24 cellular contexts compared by ENCODE assay signal in the genomic region with DNA sequence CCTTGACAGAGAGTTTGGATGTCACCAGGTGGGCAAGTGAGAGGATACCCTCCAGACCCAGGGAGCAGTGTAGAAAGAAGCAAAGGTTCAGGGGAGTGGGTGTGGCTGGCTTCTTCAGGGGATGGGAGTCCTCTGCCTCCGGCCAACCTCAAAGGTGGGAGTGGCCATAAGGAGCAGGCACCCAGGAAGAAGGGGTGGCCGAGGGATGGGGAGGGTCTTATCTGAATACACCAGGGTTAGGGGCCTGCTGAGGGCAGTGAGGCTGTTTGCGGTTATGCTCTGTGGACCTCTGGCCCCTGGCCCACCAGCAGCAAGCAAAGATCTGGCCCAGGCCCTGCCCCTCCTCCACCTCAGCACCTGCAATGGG. TPM values are rescaled to one million over a fixed set of nuclear protein-coding genes. Genes with fewer than 3 reads are reported as not detected.
"Had no signal": no experiment of that assay in that cellular context is flagged by ENCODE, and none has a peak within 500 bp of the region (broad histone marks: within the 10 kb centered on the region; RNA-seq: fewer than 3 reads in every experiment).

No MANE protein-coding gene starts in this region.

- H3K27ac ChIP-seq: stomach, suprapubic skin, transverse colon, VCaP had no signal

- H3K36me3 ChIP-seq: stomach, suprapubic skin, transverse colon had no signal

- H3K4me1 ChIP-seq: stomach, transverse colon had no signal

- DNase-seq: activated CD4-positive, alpha-beta T cell treated with anti-CD3 and anti-CD28 coated beads, Interleukin-2, amount 10 ng/mL, durations not matched to agents 24 days and 14 days; activated CD8-positive, alpha-beta T cell treated with anti-CD3 and anti-CD28 coated beads for 36 hours; activated gamma-delta T cell; activated naive CD4-positive, alpha-beta T cell treated with anti-CD3 and anti-CD28 coated beads, Interleukin-2, amount 50 U/mL, for 16 hours; activated naive CD8-positive, alpha-beta T cell treated with anti-CD3 and anti-CD28 coated beads, Interleukin-2, amount 50 U/mL, for 24 hours; central memory CD4-positive, alpha-beta T cell; effector memory CD4-positive, alpha-beta T cell; glutamatergic neuron; hippocampal formation; left ventricle myocardium superior; occipital lobe; posterior cingulate gyrus; small intestine; stimulated activated CD4-positive, alpha-beta T cell treated with anti-CD3 and anti-CD28 coated beads, Interleukin-15, amount 100 ng/mL, for 24 hours; stomach; transverse colon had no signal

- H3K36me3 Mint-ChIP-seq: stimulated activated memory B cell treated with anti-CD40 and anti-IgM and Interleukin-4, amounts not matched to agents 10 μg/mL and 1 μg/mL and 100 μg/mL, for 72 hours had no signal

- H3K9me3 ChIP-seq: stomach, suprapubic skin, transverse colon had no signal

- H3K9me3 Mint-ChIP-seq: activated CD4-positive, alpha-beta T cell treated with anti-CD3 and anti-CD28 coated beads, Interleukin-2, amount 10 ng/mL, durations not matched to agents 24 days and 14 days; activated CD8-positive, alpha-beta T cell treated with anti-CD3 and anti-CD28 coated beads for 36 hours; activated naive CD8-positive, alpha-beta T cell treated with anti-CD3 and anti-CD28 coated beads, Interleukin-2, amount 50 U/mL, for 24 hours; activated T-helper 1 cell treated with anti-CD3 and anti-CD28 coated beads, Interleukin-12 subunit alpha, Interleukin-12 subunit beta, Interleukin-2, Interleukin-4 antibody, amounts not matched to agents 30 ng/mL and 10 ng/mL and 1 ng/mL, durations not matched to agents 14 hours and 24 hours and 36 hours; nephron; stimulated activated memory B cell treated with anti-CD40 and anti-IgM and Interleukin-4, amounts not matched to agents 10 μg/mL and 1 μg/mL and 100 μg/mL, for 72 hours had no signal

- ATAC-seq: activated CD4-positive, CD25-positive, alpha-beta regulatory T cell treated with anti-CD3 and anti-CD28 coated beads, Interleukin-2, amount 50 U/mL, for 24 hours; activated CD8-positive, alpha-beta T cell treated with anti-CD3 and anti-CD28 coated beads for 36 hours; activated naive CD8-positive, alpha-beta T cell treated with anti-CD3 and anti-CD28 coated beads, Interleukin-2, amount 50 U/mL, for 24 hours; sciatic nerve; stimulated activated memory B cell treated with anti-CD40 and anti-IgM and Interleukin-4, amounts not matched to agents 10 μg/mL and 1 μg/mL and 100 μg/mL, for 72 hours had no signal

- H3K4me1 Mint-ChIP-seq: activated CD4-positive, alpha-beta T cell treated with anti-CD3 and anti-CD28 coated beads, Interleukin-2, amount 10 ng/mL, durations not matched to agents 24 days and 14 days; activated naive CD8-positive, alpha-beta T cell treated with anti-CD3 and anti-CD28 coated beads, Interleukin-2, amount 50 U/mL, for 24 hours had no signal

- H3K27ac Mint-ChIP-seq: activated CD4-positive, alpha-beta T cell treated with anti-CD3 and anti-CD28 coated beads, Interleukin-2, amount 10 ng/mL, durations not matched to agents 24 days and 14 days; activated CD8-positive, alpha-beta T cell treated with anti-CD3 and anti-CD28 coated beads for 36 hours; activated naive CD8-positive, alpha-beta T cell treated with anti-CD3 and anti-CD28 coated beads, Interleukin-2, amount 50 U/mL, for 24 hours; activated T-helper 1 cell treated with anti-CD3 and anti-CD28 coated beads, Interleukin-12 subunit alpha, Interleukin-12 subunit beta, Interleukin-2, Interleukin-4 antibody, amounts not matched to agents 30 ng/mL and 10 ng/mL and 1 ng/mL, durations not matched to agents 14 hours and 24 hours and 36 hours; stimulated activated memory B cell treated with anti-CD40 and anti-IgM and Interleukin-4, amounts not matched to agents 10 μg/mL and 1 μg/mL and 100 μg/mL, for 72 hours had no signal

- H3K27me3 ChIP-seq: suprapubic skin had no signal

- H3K4me3 ChIP-seq: stomach, suprapubic skin, transverse colon had no signal

- H3K4me3 Mint-ChIP-seq: activated CD4-positive, alpha-beta T cell treated with anti-CD3 and anti-CD28 coated beads, Interleukin-2, amount 10 ng/mL, durations not matched to agents 24 days and 14 days; activated CD8-positive, alpha-beta T cell treated with anti-CD3 and anti-CD28 coated beads for 36 hours; activated naive CD8-positive, alpha-beta T cell treated with anti-CD3 and anti-CD28 coated beads, Interleukin-2, amount 50 U/mL, for 24 hours; activated T-helper 1 cell treated with anti-CD3 and anti-CD28 coated beads, Interleukin-12 subunit alpha, Interleukin-12 subunit beta, Interleukin-2, Interleukin-4 antibody, amounts not matched to agents 30 ng/mL and 10 ng/mL and 1 ng/mL, durations not matched to agents 14 hours and 24 hours and 36 hours; nephron; stimulated activated memory B cell treated with anti-CD40 and anti-IgM and Interleukin-4, amounts not matched to agents 10 μg/mL and 1 μg/mL and 100 μg/mL, for 72 hours had no signal

RNA-seq across cellular contexts. Expression of a gene that starts 6.2 kb away (rescaled TPM):
- total RNA-seq: myocyte had no signal
